Comparison of ENCODE assay signal across 26 cellular contexts in genomic region chr7:66912195-66912594, GRCh38. TPM values are rescaled to one million over a fixed set of nuclear protein-coding genes. Genes with fewer than 3 reads are reported as not detected.
DNase-seq lines count a peak whose midpoint lies in the region; ATAC-seq, FAIRE-seq and TF ChIP-seq lines count a peak whose summit lies in the region.
"Had no signal": no experiment of that assay in that cellular context is flagged by ENCODE, and none has a peak within 500 bp of the region (broad histone marks: within the 10 kb centered on the region; RNA-seq: fewer than 3 reads in every experiment).

No MANE protein-coding gene starts in this region.

- H4K20me1 ChIP-seq in HepG2 (ENCODE audit: insufficient read depth, low read length): no peaks in the 10 kb centered on the region
- H4K20me1 ChIP-seq: BLaER1 treated with 17β-estradiol and CSF1 and Interleukin-3, amounts not matched to agents 10 nM and 100 nM had no signal

- TF ChIP-seq CTCF in chondrocyte (IDR thresholded peaks at IDR 0.05): no peak
- TF ChIP-seq CTCF in HepG2 (CRISPR knock-in tag; IDR thresholded peaks at IDR 0.05): no peak
- no peak for TF ChIP-seq CTCF in Calu3 (IDR thresholded peaks at IDR 0.05; ENCODE audit: unreplicated experiment)

- no peaks in the 10 kb centered on the region for H3K79me2 ChIP-seq in HepG2 (ENCODE audit: insufficient read depth, low read length)

- H3K27ac Mint-ChIP-seq in chondrocyte (ENCODE audit: unreplicated experiment) (no peak overlapping the region), Calu3 (ENCODE audit: unreplicated experiment) (no peak overlapping the region)
- H3K27ac Mint-ChIP-seq in stimulated activated naive CD8-positive, alpha-beta T cell treated with anti-CD3 and anti-CD28 coated beads, Interleukin-15, amount 100 ng/mL, for 72 hours: no peak overlapping the region
- H3K27ac Mint-ChIP-seq: B cell; CD4-positive, alpha-beta T cell; CD8-positive, alpha-beta T cell had no signal

- BruUV-seq in HepG2 (replicated peaks; lab: Mats Ljungman, UMichigan): no TSS peak
- no TSS peak for BruUV-seq in Calu3 (replicated peaks; lab: Mats Ljungman, UMichigan)

- no peak overlapping the region for H3K4me3 Mint-ChIP-seq in chondrocyte (ENCODE audit: unreplicated experiment)
- H3K4me3 Mint-ChIP-seq in Calu3 (ENCODE audit: low read depth, unreplicated experiment): no peak overlapping the region
- H3K4me3 Mint-ChIP-seq in stimulated activated naive CD8-positive, alpha-beta T cell treated with anti-CD3 and anti-CD28 coated beads, Interleukin-15, amount 100 ng/mL, for 72 hours: no peak overlapping the region
- H3K4me3 Mint-ChIP-seq: B cell; CD4-positive, alpha-beta T cell; CD8-positive, alpha-beta T cell had no signal

- H3K36me3 ChIP-seq in HepG2 (replicated peaks in 1 of 2; ENCODE audit: control insufficient read depth in 1 of 2, insufficient read depth in 2 of 2, low read length in 2 of 2): no peaks in the 10 kb centered on the region
- H3K36me3 ChIP-seq: BLaER1 treated with 17β-estradiol and CSF1 and Interleukin-3, amounts not matched to agents 10 nM and 100 nM had no signal

- intact Hi-C loops in HepG2 (cut with micrococcal nuclease; ENCODE audit: unreplicated experiment): no loop called here
- intact Hi-C loops in Calu3 (cut with micrococcal nuclease; ENCODE audit: unreplicated experiment): no loop called here

- FAIRE-seq in HepG2 (lab: Jason Lieb, UNC): peak; percentile 47
- FAIRE-seq: A549, GM12878, GM12892, GM18507, GM19239 had no signal

- POLR2A ChIA-PET in HepG2 (lab: Yijun Ruan, JAX): no interaction called here

- peaks cover 34% of the 10 kb centered on the region for H3K4me1 ChIP-seq in HepG2 (ENCODE audit: insufficient read depth, low read length)

- in situ Hi-C loops in SK-MEL-5 (cut with HindIII; ENCODE audit: low pct_unique_long_range_greater_than_20kb, low sequenced_read_pairs): no loop called here
- in situ Hi-C loops in HepG2 (cut with HindIII; ENCODE audit: extremely low pct_ligation_motif_present, low pct_unique_long_range_greater_than_20kb): no loop called here

- H3K9ac ChIP-seq in HepG2 (ENCODE audit: insufficient read depth, low read depth, low read length): no peak overlapping the region
- H3K9ac ChIP-seq: BLaER1 treated with 17β-estradiol and CSF1 and Interleukin-3, amounts not matched to agents 10 nM and 100 nM had no signal

- no peaks in the 10 kb centered on the region for H3K27me3 ChIP-seq in HepG2 (ENCODE audit: control insufficient read depth in 1 of 2, insufficient read depth in 2 of 2, low read length in 2 of 2)
- H3K27me3 ChIP-seq: BLaER1 treated with 17β-estradiol and CSF1 and Interleukin-3, amounts not matched to agents 10 nM and 100 nM had no signal

- DNase-seq in SK-MEL-5 (ENCODE audit: low read depth, low spot score) (peak; percentile 23), chondrocyte (ENCODE audit: low spot score) (peak; percentile 5), HepG2 (ENCODE audit: low spot score) (peak; percentile 15), cerebellum (ENCODE audit: low spot score) (no peak), Calu3 (no peak)
- DNase-seq in stimulated activated naive CD8-positive, alpha-beta T cell treated with anti-CD3 and anti-CD28 coated beads, Interleukin-15, amount 100 ng/mL, for 72 hours: no peak
- DNase-seq: AML-193; CD4-positive, alpha-beta T cell; CD8-positive, alpha-beta T cell; DMS 273 treated with DMSO at 0.1 percent for 48 hours; DMS153; DMS53; DMS79; DND-41; EL; GDM1 had no signal

- no peak overlapping the region for H3K4me3 ChIP-seq in HepG2 (replicated peaks in 1 of 3; ENCODE audit: insufficient read depth in 1 of 3, low read depth in 2 of 3, low read length in 3 of 3)
- H3K4me3 ChIP-seq: A549; BLaER1 treated with 17β-estradiol and CSF1 and Interleukin-3, amounts not matched to agents 10 nM and 100 nM; GM12878 had no signal

- TF ChIP-seq EP300 in HepG2 (IDR thresholded peaks at IDR 0.05; ENCODE audit: low read depth in 2 of 2, low read length in 2 of 2) (no peak), HepG2 (CRISPR knock-in tag; IDR thresholded peaks at IDR 0.05; ENCODE audit: borderline replicate concordance) (no peak)

- H3K4me2 ChIP-seq in HepG2 (ENCODE audit: low read depth, low read length): no peak overlapping the region
- H3K4me2 ChIP-seq: A549; BLaER1 treated with 17β-estradiol and CSF1 and Interleukin-3, amounts not matched to agents 10 nM and 100 nM had no signal

- 25% methylated on average over 2 of the region's 2 CpGs for WGBS in HepG2 (ENCODE audit: low lambda C conversion rate)

- H3K27me3 Mint-ChIP-seq in chondrocyte (ENCODE audit: low read depth) (no peaks in the 10 kb centered on the region), Calu3 (ENCODE audit: unreplicated experiment) (no peaks in the 10 kb centered on the region)
- H3K27me3 Mint-ChIP-seq in stimulated activated naive CD8-positive, alpha-beta T cell treated with anti-CD3 and anti-CD28 coated beads, Interleukin-15, amount 100 ng/mL, for 72 hours: no peaks in the 10 kb centered on the region
- H3K27me3 Mint-ChIP-seq: B cell; CD4-positive, alpha-beta T cell had no signal

- H3K4me1 Mint-ChIP-seq in chondrocyte (ENCODE audit: low read depth): no peaks in the 10 kb centered on the region
- no peaks in the 10 kb centered on the region for H3K4me1 Mint-ChIP-seq in Calu3 (ENCODE audit: low read depth, unreplicated experiment)
- H3K4me1 Mint-ChIP-seq in stimulated activated naive CD8-positive, alpha-beta T cell treated with anti-CD3 and anti-CD28 coated beads, Interleukin-15, amount 100 ng/mL, for 72 hours: no peaks in the 10 kb centered on the region

- TF ChIP-seq RAD21 in HepG2 (CRISPR knock-in tag; IDR thresholded peaks at IDR 0.05): no peak

- CTCF ChIA-PET in HepG2 (lab: Yijun Ruan, JAX; ENCODE audit: low intra/inter-chr PET ratio, low total read pairs) (no interaction called here), Calu3 (lab: Charles Lee) (no interaction called here)

- no peak overlapping the region for H2AFZ ChIP-seq in HepG2 (ENCODE audit: low read length)

- no peak overlapping the region for H3K27ac ChIP-seq in HepG2 (ENCODE audit: extremely low read length, insufficient read depth, low read length)
- H3K27ac ChIP-seq: 22Rv1; A549; BLaER1 treated with 17β-estradiol and CSF1 and Interleukin-3, amounts not matched to agents 10 nM and 100 nM; C4-2B had no signal

- no peaks in the 10 kb centered on the region for H3K36me3 Mint-ChIP-seq in chondrocyte (ENCODE audit: low read depth)
- H3K36me3 Mint-ChIP-seq in Calu3 (ENCODE audit: insufficient read depth, unreplicated experiment): no peaks in the 10 kb centered on the region
- H3K36me3 Mint-ChIP-seq: CD8-positive, alpha-beta T cell had no signal

- no peaks in the 10 kb centered on the region for H3K9me3 ChIP-seq in HepG2 (ENCODE audit: low read length)
- H3K9me3 ChIP-seq: A549; BLaER1 treated with 17β-estradiol and CSF1 and Interleukin-3, amounts not matched to agents 10 nM and 100 nM; Caco-2 had no signal

- no peak for TF ChIP-seq POLR2A in HepG2 (IDR thresholded peaks at IDR 0.05; ENCODE audit: insufficient read depth in 1 of 2, low read depth in 2 of 2, low read length in 2 of 2)

- peak; percentile 69 for ATAC-seq in HepG2
- no peak for ATAC-seq in stimulated activated naive CD8-positive, alpha-beta T cell treated with anti-CD3 and anti-CD28 coated beads, Interleukin-15, amount 100 ng/mL, for 72 hours
- ATAC-seq: A549; CD8-positive, alpha-beta T cell; GM12878 had no signal

- H3K9me3 Mint-ChIP-seq in chondrocyte (ENCODE audit: low read depth) (no peaks in the 10 kb centered on the region), Calu3 (ENCODE audit: low read depth, unreplicated experiment) (no peaks in the 10 kb centered on the region)
- H3K9me3 Mint-ChIP-seq in stimulated activated naive CD8-positive, alpha-beta T cell treated with anti-CD3 and anti-CD28 coated beads, Interleukin-15, amount 100 ng/mL, for 72 hours: no peaks in the 10 kb centered on the region
- H3K9me3 Mint-ChIP-seq: CD4-positive, alpha-beta T cell; CD8-positive, alpha-beta T cell had no signal

TF ChIP-seq in HepG2, 621 proteins besides CTCF, POLR2A, EP300 and RAD21 (continues in another document):
- no peak for TF ChIP-seq ZNF691 (CRISPR knock-in tag; IDR thresholded peaks at IDR 0.05; ENCODE audit: borderline replicate concordance, low read depth)
- no peak for TF ChIP-seq ZFP37 (CRISPR knock-in tag; IDR thresholded peaks at IDR 0.05; ENCODE audit: borderline replicate concordance)

RNA-seq across cellular contexts. Expression of gene TMEM248, which starts 8.8 kb away (rescaled TPM):
- total RNA-seq in SK-MEL-5 (2014; rRNA removed; shearing (Covaris generic)): 160 and 188 TPM in 2 replicates
- 206 and 219 TPM in 2 replicates for polyA plus RNA-seq in SK-MEL-5 (2015; cell fraction: cytosol; rRNA removed)
- 68.2 and 77.0 TPM in 2 replicates for polyA plus RNA-seq in SK-MEL-5 (2015; cell fraction: nucleus; rRNA removed)
- total RNA-seq in chondrocyte (83.0 to 102 TPM (median 90.6 TPM) in 3 replicates), HepG2 (2016; rRNA removed; fragmentation: Illumina TruSeq; extraction: Trizol) (34.7 and 54.3 TPM in 2 replicates), cerebellum (50.7 TPM), Calu3 (2022) (70.5 and 72.5 TPM in 2 replicates)
- total RNA-seq in HepG2 (2016; cell fraction: cytosol; rRNA removed; fragmentation: Illumina TruSeq; extraction: Trizol; ENCODE audit: low read depth): 30.6 and 37.1 TPM in 2 replicates
- 29.9 and 47.7 TPM in 2 replicates for total RNA-seq in HepG2 (2016; cell fraction: insoluble cytoplasmic fraction; rRNA removed; fragmentation: Illumina TruSeq; extraction: Trizol)
- total RNA-seq in HepG2 (2016; cell fraction: membrane; rRNA removed; fragmentation: Illumina TruSeq; extraction: Trizol): 57.4 and 75.9 TPM in 2 replicates
- 37.8 and 43.1 TPM in 2 replicates for total RNA-seq in HepG2 (2016; cell fraction: nucleus; rRNA removed; fragmentation: Illumina TruSeq; extraction: Trizol)
- polyA plus RNA-seq in HepG2 (2011; rRNA removed): 108 and 109 TPM in 2 replicates
- 93.8 and 126 TPM in 2 replicates for polyA plus RNA-seq in HepG2 (2011; cell fraction: cytosol; rRNA removed)
- 77.0 and 77.8 TPM in 2 replicates for polyA plus RNA-seq in HepG2 (2011; cell fraction: nucleus; rRNA removed)
- 33.0 and 33.6 TPM in 2 replicates for polyA plus RNA-seq in HepG2 (2012)
- polyA plus RNA-seq in HepG2 (2016; cell fraction: cytosol; fragmentation: Illumina TruSeq; extraction: Trizol; ENCODE audit: low read depth): 39.8 and 58.7 TPM in 2 replicates
- polyA plus RNA-seq in HepG2 (2016; cell fraction: insoluble cytoplasmic fraction; fragmentation: Illumina TruSeq; extraction: Trizol; ENCODE audit: low read depth): 42.2 and 44.2 TPM in 2 replicates
- polyA plus RNA-seq in HepG2 (2016; cell fraction: membrane; fragmentation: Illumina TruSeq; extraction: Trizol; ENCODE audit: low read depth): 71.5 and 81.1 TPM in 2 replicates
- 66.2 and 69.8 TPM in 2 replicates for polyA plus RNA-seq in HepG2 (2016; cell fraction: nucleus; fragmentation: Illumina TruSeq; extraction: Trizol; ENCODE audit: insufficient read depth, low read depth)
- polyA minus RNA-seq in HepG2 (2011; rRNA and poly(A)+ RNA removed; ENCODE audit: low replicate concordance): 344 and 346 TPM in 2 replicates
- 58.0 and 58.5 TPM in 2 replicates for polyA minus RNA-seq in HepG2 (2011; cell fraction: cytosol; rRNA and poly(A)+ RNA removed)
- 42.7 and 51.5 TPM in 2 replicates for polyA minus RNA-seq in HepG2 (2011; cell fraction: nucleus; rRNA and poly(A)+ RNA removed)

Comparison
In these comparisons a context has a peak if more than half of its experiments do, and no peak if none do; other contexts are left out.
1. DNase-seq: peak in SK-MEL-5 (single experiment), chondrocyte (single experiment) and HepG2 (single experiment); none in cerebellum (single experiment), Calu3 (single experiment) and stimulated activated naive CD8-positive, alpha-beta T cell treated with anti-CD3 and anti-CD28 coated beads, Interleukin-15, amount 100 ng/mL, for 72 hours (0 of 2).